In the genomic region with DNA sequence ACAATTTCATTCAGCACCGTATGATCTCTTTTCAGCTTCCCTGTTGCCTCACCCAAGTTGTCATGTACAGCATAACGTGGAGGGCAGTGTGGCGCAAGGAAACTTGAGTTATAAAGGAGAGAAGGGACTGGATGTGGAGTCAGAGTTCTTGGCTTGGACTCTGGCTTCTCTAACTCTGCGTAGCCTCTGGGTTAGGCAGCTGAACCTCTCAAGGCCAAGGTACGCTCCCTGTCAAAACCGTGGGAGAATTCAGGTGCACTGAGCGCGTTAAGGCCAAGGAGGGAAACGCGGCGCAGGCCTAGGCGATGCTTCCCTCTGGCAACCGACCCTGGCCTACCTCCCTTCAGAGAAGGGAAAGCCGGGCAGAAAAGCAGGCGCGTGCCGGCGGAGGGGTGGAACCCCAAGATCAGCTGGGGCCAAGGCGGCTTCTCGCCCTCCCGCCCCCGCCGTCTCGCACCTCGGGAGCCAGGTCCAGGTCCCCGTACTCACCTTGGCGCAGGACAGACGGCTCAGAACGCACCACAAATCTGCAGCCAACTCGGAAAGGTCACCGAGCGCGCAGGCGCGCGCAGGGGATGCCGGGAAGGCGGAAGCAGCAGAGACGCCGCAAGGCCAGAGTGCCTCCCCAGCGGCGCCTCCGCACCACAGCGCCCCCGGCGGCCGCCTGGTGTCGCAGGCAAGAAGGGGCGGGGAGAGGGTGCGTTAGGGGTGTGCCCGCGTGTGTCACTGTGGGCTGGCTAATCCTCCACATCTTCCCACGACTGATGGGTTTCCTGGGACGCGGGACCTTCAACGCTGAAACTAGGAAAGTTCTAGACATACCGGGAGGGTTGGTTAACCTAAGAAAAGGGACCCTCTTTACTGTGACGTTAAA, we compare ENCODE assay signal across 8 cellular contexts. TPM values are rescaled to one million over a fixed set of nuclear protein-coding genes. Genes with fewer than 3 reads are reported as not detected.
DNase-seq lines count a peak whose midpoint lies in the region; ATAC-seq and TF ChIP-seq lines count a peak whose summit lies in the region.

No MANE protein-coding gene starts in this region.

- peaks cover 13% of the 10 kb centered on the region for H3K4me1 ChIP-seq in CD8-positive, alpha-beta memory T cell (ENCODE audit: insufficient read depth, low read length)
- peaks cover 20% of the 10 kb centered on the region for H3K4me1 ChIP-seq in lower lobe of right lung

- peak overlapping the region; percentile 66 for H3K27ac ChIP-seq in CD8-positive, alpha-beta memory T cell (ENCODE audit: low read depth, low read length)
- peak overlapping the region; percentile 86 for H3K27ac ChIP-seq in lower lobe of right lung

- POLR2A ChIA-PET in CD8-positive, alpha-beta memory T cell (lab: Charles Lee), result no interaction called here
- POLR2A ChIA-PET in activated CD4-positive, alpha-beta memory T cell treated with anti-CD3 and anti-CD28 coated beads, Interleukin-2, amount 10 ng/mL, durations not matched to agents 7 days and 5 days (lab: Charles Lee), result interaction anchor here (1.0 kb wide), 2 partner anchors 21 to 110 kb away, joined by 3 read pairs; a partner anchor contains a TSS

- no peaks in the 10 kb centered on the region for H3K9me3 ChIP-seq in CD8-positive, alpha-beta memory T cell (ENCODE audit: low read length)
- no peaks in the 10 kb centered on the region for H3K9me3 ChIP-seq in lower lobe of right lung

- H3K4me1 Mint-ChIP-seq in CD8-positive, alpha-beta memory T cell, result peaks cover 13 to 31% (median 26%) of the 10 kb centered on the region in 3 donors
- H3K4me1 Mint-ChIP-seq in activated CD4-positive, alpha-beta memory T cell treated with anti-CD3 and anti-CD28 coated beads, Interleukin-2, amount 10 ng/mL, durations not matched to agents 7 days and 5 days, result peaks cover 12% of the 10 kb centered on the region

- intact Hi-C loops in lower lobe of right lung (cut with DNase I), result no loop called here

- H3K4me3 Mint-ChIP-seq in CD8-positive, alpha-beta memory T cell, result peak overlapping the region; percentile 88 to 91 (median 89)
- peak overlapping the region; percentile 93 for H3K4me3 Mint-ChIP-seq in activated CD4-positive, alpha-beta memory T cell treated with anti-CD3 and anti-CD28 coated beads, Interleukin-2, amount 10 ng/mL, durations not matched to agents 7 days and 5 days

- peak; percentile 100 for TF ChIP-seq CTCF in lower lobe of right lung (IDR thresholded peaks at IDR 0.05)

- CTCF ChIA-PET in CD8-positive, alpha-beta memory T cell (lab: Charles Lee), result interaction anchor here (0.9 to 3.5 kb wide), 8 partner anchors 10 to 121 kb away, joined by 3 to 29 read pairs (median 6); no protein-coding TSS in a partner anchor
- CTCF ChIA-PET in activated CD4-positive, alpha-beta memory T cell treated with anti-CD3 and anti-CD28 coated beads, Interleukin-2, amount 10 ng/mL, durations not matched to agents 7 days and 5 days (lab: Charles Lee), result interaction anchor here (0.7 to 3.9 kb wide), 15 partner anchors 9 to 157 kb away, joined by 3 to 26 read pairs (median 4); a partner anchor contains a TSS

- peaks cover 0 to 20% (median 0%) of the 10 kb centered on the region in 3 donors for H3K36me3 Mint-ChIP-seq in CD8-positive, alpha-beta memory T cell
- peaks cover 5% of the 10 kb centered on the region for H3K36me3 Mint-ChIP-seq in activated CD4-positive, alpha-beta memory T cell treated with anti-CD3 and anti-CD28 coated beads, Interleukin-2, amount 10 ng/mL, durations not matched to agents 7 days and 5 days (ENCODE audit: low read depth)

- no peaks in the 10 kb centered on the region for H3K9me3 Mint-ChIP-seq in CD8-positive, alpha-beta memory T cell
- no peaks in the 10 kb centered on the region for H3K9me3 Mint-ChIP-seq in activated CD4-positive, alpha-beta memory T cell treated with anti-CD3 and anti-CD28 coated beads, Interleukin-2, amount 10 ng/mL, durations not matched to agents 7 days and 5 days

- peak overlapping the region; percentile 64 to 93 (median 87) for H3K27ac Mint-ChIP-seq in CD8-positive, alpha-beta memory T cell
- peak overlapping the region; percentile 68 for H3K27ac Mint-ChIP-seq in activated CD4-positive, alpha-beta memory T cell treated with anti-CD3 and anti-CD28 coated beads, Interleukin-2, amount 10 ng/mL, durations not matched to agents 7 days and 5 days

- peaks cover 1% of the 10 kb centered on the region for H3K36me3 ChIP-seq in CD8-positive, alpha-beta memory T cell (ENCODE audit: insufficient read depth, low read length)
- H3K36me3 ChIP-seq in lower lobe of right lung, result peaks cover 21% of the 10 kb centered on the region

- peak overlapping the region; percentile 95 for H3K4me3 ChIP-seq in CD8-positive, alpha-beta memory T cell (ENCODE audit: low read length)
- peak overlapping the region; percentile 85 for H3K4me3 ChIP-seq in lower lobe of right lung

- peaks cover 5 to 8% of the 10 kb centered on the region in 2 donors for H3K27me3 Mint-ChIP-seq in CD8-positive, alpha-beta memory T cell
- H3K27me3 Mint-ChIP-seq in activated CD4-positive, alpha-beta memory T cell treated with anti-CD3 and anti-CD28 coated beads, Interleukin-2, amount 10 ng/mL, durations not matched to agents 7 days and 5 days, result peaks cover 12% of the 10 kb centered on the region

- DNase-seq in CD8-positive, alpha-beta memory T cell, result peak; percentile 93 to 96 (median 95)
- DNase-seq in HK-2 (ENCODE audit: unreplicated experiment) (peak; percentile 93), NCI-H82 (lab: John Stamatoyannopoulos, UW) (peak; percentile 91), ecto neural progenitor cell (ENCODE audit: low spot score) (peak; percentile 96), lower lobe of right lung (peak; percentile 94)
- DNase-seq in activated CD4-positive, alpha-beta memory T cell treated with anti-CD3 and anti-CD28 coated beads, Interleukin-2, amount 10 ng/mL, durations not matched to agents 7 days and 5 days, result peak; percentile 95
- peak; percentile 82 to 96 (median 89) for DNase-seq in stimulated activated CD4-positive, alpha-beta T cell treated with anti-CD3 and anti-CD28 coated beads, TNF-alpha, amount 100 ng/mL, for 1 hour (ENCODE audit: low read depth in 3 of 3, low spot score in 1 of 3)

- ATAC-seq in GM19452 (IDR thresholded peaks at IDR 0.05; ENCODE audit: unreplicated experiment) (peak; percentile 99), lower lobe of right lung (peak; percentile 99 to 100)

- no peaks in the 10 kb centered on the region for H3K27me3 ChIP-seq in CD8-positive, alpha-beta memory T cell (ENCODE audit: insufficient read depth, low read length, poor library complexity, severe bottlenecking)
- H3K27me3 ChIP-seq in lower lobe of right lung (ENCODE audit: low read depth), result no peaks in the 10 kb centered on the region

RNA-seq across cellular contexts. Expression of a gene that starts 7.0 kb away (rescaled TPM):
- under 1 TPM; 0.44 to 0.46 TPM for total RNA-seq in CD8-positive, alpha-beta memory T cell
- polyA plus RNA-seq in CD8-positive, alpha-beta memory T cell, result 1.3 TPM
- total RNA-seq in activated CD4-positive, alpha-beta memory T cell treated with anti-CD3 and anti-CD28 coated beads, Interleukin-2, amount 10 ng/mL, durations not matched to agents 7 days and 5 days, result under 1 TPM; 0.08 to 0.13 TPM
- 8.5 TPM for total RNA-seq in lower lobe of right lung

RNA-seq across cellular contexts. Expression of a gene that starts 21.1 kb away (rescaled TPM):
- total RNA-seq in CD8-positive, alpha-beta memory T cell, result not detected
- polyA plus RNA-seq in CD8-positive, alpha-beta memory T cell, result not detected
- not detected for total RNA-seq in activated CD4-positive, alpha-beta memory T cell treated with anti-CD3 and anti-CD28 coated beads, Interleukin-2, amount 10 ng/mL, durations not matched to agents 7 days and 5 days
- not detected for total RNA-seq in lower lobe of right lung

Comparison
In these comparisons a context has a peak if more than half of its experiments do, and no peak if none do; other contexts are left out.
1. Peak in every context shown above with its lines: DNase-seq, ATAC-seq, H3K4me3 ChIP-seq and H3K27ac ChIP-seq.